Comparison of ENCODE assay signal across 25 cellular contexts in the genomic region with DNA sequence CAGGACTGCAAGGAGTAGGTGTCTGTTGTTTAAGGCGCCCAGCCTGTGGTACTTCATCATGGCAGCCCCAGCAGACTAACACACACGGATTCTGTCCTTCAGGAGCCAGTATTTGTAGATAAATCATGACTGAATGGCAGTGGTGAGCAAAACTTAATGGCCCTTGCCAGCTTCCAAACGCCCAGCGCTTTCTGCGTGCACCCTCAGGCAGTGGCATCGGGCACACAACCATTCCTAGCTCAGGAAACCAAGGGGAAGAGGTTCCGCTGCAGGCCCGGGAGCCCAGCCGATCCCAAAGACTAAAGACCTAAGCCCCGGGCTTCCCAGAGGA.
"Had no signal": no experiment of that assay in that cellular context is flagged by ENCODE, and none has a peak within 500 bp of the region (broad histone marks: within the 10 kb centered on the region; RNA-seq: fewer than 3 reads in every experiment).

No MANE protein-coding gene starts in this region.

- H3K27me3 ChIP-seq: gastrocnemius medialis, right lobe of liver, testis, tibial nerve, upper lobe of right lung had no signal

- H3K9ac ChIP-seq: neural progenitor cell, parathyroid adenoma had no signal

- H3K9me3 Mint-ChIP-seq: memory B cell; natural killer cell treated with Interleukin-12 subunit alpha and Interleukin-12 subunit beta and Interleukin-15 and Interleukin-18, amount 100 ng/mL, for 72 hours; neural progenitor cell had no signal

- H3K4me2 ChIP-seq: neural progenitor cell had no signal

- H3K4me1 ChIP-seq: gastrocnemius medialis, neural progenitor cell, parathyroid adenoma, psoas muscle, right lobe of liver, testis had no signal

- H3K36me3 ChIP-seq: gastrocnemius medialis, heart right ventricle, left ventricle myocardium inferior, lower lobe of right lung, neural progenitor cell, right lobe of liver, tibial nerve, upper lobe of right lung had no signal

- H3K36me3 Mint-ChIP-seq: memory B cell; natural killer cell treated with Interleukin-12 subunit alpha and Interleukin-12 subunit beta and Interleukin-15 and Interleukin-18, amount 100 ng/mL, for 72 hours; neural progenitor cell had no signal

- ATAC-seq: esophagus mucosa; gastrocnemius medialis; heart right ventricle; lower lobe of right lung; psoas muscle; right lobe of liver; stimulated activated naive CD8-positive, alpha-beta T cell treated with anti-CD3 and anti-CD28 coated beads, Interleukin-15, Interleukin-2, amounts not matched to agents 100 U/mL and 50 U/mL, for 24 hours; upper lobe of right lung had no signal

- H3K27ac Mint-ChIP-seq: memory B cell; natural killer cell treated with Interleukin-12 subunit alpha and Interleukin-12 subunit beta and Interleukin-15 and Interleukin-18, amount 100 ng/mL, for 72 hours; neural progenitor cell had no signal

- H3K4me3 Mint-ChIP-seq: memory B cell; natural killer cell treated with Interleukin-12 subunit alpha and Interleukin-12 subunit beta and Interleukin-15 and Interleukin-18, amount 100 ng/mL, for 72 hours; neural progenitor cell had no signal

- H3K27ac ChIP-seq: dorsolateral prefrontal cortex, gastrocnemius medialis, heart right ventricle, left ventricle myocardium inferior, lower lobe of right lung, neural progenitor cell, parathyroid adenoma, psoas muscle, right lobe of liver, skin epidermis, testis, tibial nerve, upper lobe of right lung had no signal

- H2AFZ ChIP-seq: neural progenitor cell, parathyroid adenoma had no signal

- H3K9me3 ChIP-seq: gastrocnemius medialis, heart right ventricle, left ventricle myocardium inferior, lower lobe of right lung, psoas muscle, right lobe of liver, testis, tibial nerve, upper lobe of right lung had no signal

- DNase-seq: central memory CD4-positive, alpha-beta T cell; cortex of kidney; effector CD8-positive, alpha-beta T cell; gastrocnemius medialis; heart right ventricle; hypothalamus; left ventricle myocardium inferior; lower lobe of right lung; midbrain; nucleus accumbens; psoas muscle; retina; right lobe of liver; stimulated activated CD4-positive, alpha-beta T cell treated with anti-CD3 and anti-CD28 coated beads, Interleukin-2, amount 100 ng/mL, for 24 hours; stimulated activated naive CD8-positive, alpha-beta T cell treated with anti-CD3 and anti-CD28 coated beads, Interleukin-15, Interleukin-2, amounts not matched to agents 100 U/mL and 50 U/mL, for 24 hours; testis; upper lobe of right lung had no signal

- H3K4me3 ChIP-seq: dorsolateral prefrontal cortex, gastrocnemius medialis, heart right ventricle, left ventricle myocardium inferior, lower lobe of right lung, neural progenitor cell, psoas muscle, right lobe of liver, skin epidermis, testis, tibial nerve, upper lobe of right lung had no signal

- H3K79me2 ChIP-seq: parathyroid adenoma had no signal
